Comparison of ENCODE assay signal across 18 cellular contexts in genomic region chr3:89260721-89261120, GRCh38.
DNase-seq lines count a peak whose midpoint lies in the region; ATAC-seq and TF ChIP-seq lines count a peak whose summit lies in the region.
"Had no signal": no experiment of that assay in that cellular context is flagged by ENCODE, and none has a peak within 500 bp of the region (broad histone marks: within the 10 kb centered on the region; RNA-seq: fewer than 3 reads in every experiment).

No MANE protein-coding gene starts in this region.

- TF ChIP-seq CTCF in GM23338 (conservative IDR thresholded peaks at IDR 0.05; ENCODE audit: low read depth in 2 of 2) (no peak), fibroblast of pulmonary artery (IDR thresholded peaks at IDR 0.05; ENCODE audit: low read length, missing control alignments) (no peak), psoas muscle (IDR thresholded peaks at IDR 0.05) (no peak)

- H3K9me3 Mint-ChIP-seq in GM23338, result no peaks in the 10 kb centered on the region

- no peaks in the 10 kb centered on the region for H3F3A ChIP-seq in GM23338 (replicated peaks; ENCODE audit: low read depth)

- H3K27me3 ChIP-seq in GM23338 (ENCODE audit: insufficient read depth), result no peaks in the 10 kb centered on the region
- no peaks in the 10 kb centered on the region for H3K27me3 ChIP-seq in neuron (ENCODE audit: insufficient read depth, low read length)
- H3K27me3 ChIP-seq in psoas muscle (ENCODE audit: insufficient read depth in 3 of 3, low read length in 2 of 3), result peaks cover 0 to 3% (median 0%) of the 10 kb centered on the region in 3 donors

- no peaks in the 10 kb centered on the region for H4K20me1 ChIP-seq in GM23338 (replicated peaks; ENCODE audit: insufficient read depth)

- no peak overlapping the region for H3K9ac ChIP-seq in SK-N-MC (ENCODE audit: insufficient read length)
- H3K9ac ChIP-seq: SK-N-SH had no signal

- no peaks in the 10 kb centered on the region for H3K9me3 ChIP-seq in SK-N-MC (ENCODE audit: low read depth, low read length)
- H3K9me3 ChIP-seq in neuron (ENCODE audit: low read length), result no peaks in the 10 kb centered on the region
- H3K9me3 ChIP-seq in psoas muscle, result no peaks in the 10 kb centered on the region
- H3K9me3 ChIP-seq: SK-N-SH had no signal

- peak overlapping the region; percentile 83 for H2AFZ ChIP-seq in GM23338
- H2AFZ ChIP-seq in neuron (ENCODE audit: low read depth, low read length), result peak overlapping the region; percentile 46

- H3K27ac ChIP-seq in GM23338 (ENCODE audit: low read depth), result no peak overlapping the region
- H3K27ac ChIP-seq in SK-N-MC, result no peak overlapping the region
- H3K27ac ChIP-seq in psoas muscle, result no peak overlapping the region

- no peaks in the 10 kb centered on the region for H3K36me3 Mint-ChIP-seq in GM23338 (ENCODE audit: low read depth)
- H3K36me3 Mint-ChIP-seq: CD14-positive monocyte had no signal

- intact Hi-C loops in psoas muscle (cut with DNase I), result no loop called here

- no peak for ATAC-seq in GM23338
- ATAC-seq in GM21515 (IDR thresholded peaks at IDR 0.05; ENCODE audit: unreplicated experiment), result no peak
- ATAC-seq in psoas muscle, result no peak
- ATAC-seq: Panc1 had no signal

- no peaks in the 10 kb centered on the region for H3K79me2 ChIP-seq in GM23338 (replicated peaks; ENCODE audit: insufficient read depth)

- H3K4me3 ChIP-seq in GM23338, result no peak overlapping the region
- 0 out of 2 replicates have a peak overlapping the region, but pooled peaks have one; percentile 28 for H3K4me3 ChIP-seq in SK-N-MC
- H3K4me3 ChIP-seq in fibroblast of pulmonary artery (replicated peaks; ENCODE audit: low read depth, low read length), result no peak overlapping the region
- H3K4me3 ChIP-seq in neuron (ENCODE audit: low read length), result peak overlapping the region; percentile 14
- H3K4me3 ChIP-seq in psoas muscle, result no peak overlapping the region

- H3K4me1 ChIP-seq in GM23338 (ENCODE audit: insufficient read depth) (peaks cover 20% of the 10 kb centered on the region; the same call in 1 of the 2 replicates), neuron (ENCODE audit: insufficient read depth, low read length) (peaks cover 18% of the 10 kb centered on the region), psoas muscle (no peaks in the 10 kb centered on the region)

- H3K4me1 Mint-ChIP-seq in GM23338, result peaks cover 21% of the 10 kb centered on the region
- H3K4me1 Mint-ChIP-seq: CD14-positive monocyte had no signal

- H3K36me3 ChIP-seq in GM23338 (ENCODE audit: insufficient read depth) (no peaks in the 10 kb centered on the region), SK-N-MC (ENCODE audit: insufficient read depth, low read length) (0 out of 2 replicates have a peak, but pooled peaks cover 6% of the 10 kb centered on the region), neuron (ENCODE audit: insufficient read depth, low read length) (no peaks in the 10 kb centered on the region), psoas muscle (ENCODE audit: insufficient read depth in 1 of 2, low read depth in 1 of 2) (no peaks in the 10 kb centered on the region)

- no peak overlapping the region for H3K4me2 ChIP-seq in GM23338
- H3K4me2 ChIP-seq: SK-N-SH had no signal

- H3K27me3 Mint-ChIP-seq in GM23338 (ENCODE audit: insufficient read depth, low read depth, poor library complexity), result no peaks in the 10 kb centered on the region

- no peak overlapping the region for H3K4me3 Mint-ChIP-seq in GM23338
- H3K4me3 Mint-ChIP-seq: CD14-positive monocyte had no signal

- 39 to 68% (median 51%) methylated on average over 1 of the region's 1 CpG for WGBS in psoas muscle, 3 donors

- H3K9me2 ChIP-seq in GM23338 (ENCODE audit: insufficient read depth), result 0 out of 2 replicates have a peak, but pooled peaks cover 5% of the 10 kb centered on the region
- H3K9me2 ChIP-seq: SK-N-SH had no signal

- 0 out of 2 replicates have a peak overlapping the region, but pooled peaks have one; percentile 9 for H3K27ac Mint-ChIP-seq in GM23338
- H3K27ac Mint-ChIP-seq: CD14-positive monocyte had no signal

- DNase-seq in GM23338 (ENCODE audit: low spot score) (no peak), SK-N-MC (ENCODE audit: low read depth, low spot score) (no peak), fibroblast of pulmonary artery (ENCODE audit: low read depth) (peak; percentile 7), H4 (ENCODE audit: low spot score) (no peak), psoas muscle (no peak)
- DNase-seq: AML-193, GF-D8, H7, IMR-90, Karpas-422, NCI-H2029, NCI-H2227 treated with DMSO at 0.1 percent for 48 hours, NCI-H524, SK-N-SH had no signal

TF ChIP-seq in GM23338, 12 proteins besides CTCF, POLR2A, EP300 and RAD21:
- TF ChIP-seq EZH2 (IDR thresholded peaks at IDR 0.05; ENCODE audit: low read depth, unreplicated experiment) (no peak), NANOG (IDR thresholded peaks at IDR 0.05; ENCODE audit: borderline replicate concordance) (no peak), EZH2phosphoT487 (IDR thresholded peaks at IDR 0.05; ENCODE audit: unreplicated experiment) (no peak)
TF ChIP-seq in GM23338: peak in this region for 0.

Comparison
In these comparisons a context has a peak if more than half of its experiments do, and no peak if none do; other contexts are left out.
1. H3K4me3 ChIP-seq: peak in SK-N-MC (single experiment) and neuron (single experiment); none in GM23338 (single experiment), fibroblast of pulmonary artery (single experiment) and psoas muscle (single experiment).